ENCODE assay signal across 13 cellular contexts in the genomic region with DNA sequence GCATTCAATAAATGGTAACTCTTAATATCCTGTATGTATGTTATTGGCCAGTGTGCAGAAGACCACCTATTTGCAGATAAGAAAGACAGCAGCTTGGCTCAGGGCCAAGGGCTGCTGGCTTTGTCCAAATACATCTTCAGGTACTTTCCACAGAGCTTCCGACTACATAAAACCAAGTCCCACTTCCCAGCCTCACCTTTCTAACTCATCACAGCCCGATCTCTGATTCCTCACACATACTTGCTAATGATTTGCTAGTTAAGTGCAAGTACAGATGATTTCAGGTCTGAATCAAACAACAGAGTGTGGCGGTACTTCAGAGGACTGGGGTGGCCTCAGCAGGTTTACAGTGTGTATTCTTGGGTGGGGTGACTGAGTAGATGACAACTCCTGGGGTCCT.
A peak's percentile ranks its signal among the peaks of the same experiment; 100 is the strongest.
DNase-seq lines count a peak whose midpoint lies in the region; ATAC-seq, FAIRE-seq and TF ChIP-seq lines count a peak whose summit lies in the region.
"Had no signal": no experiment of that assay in that cellular context is flagged by ENCODE, and none has a peak within 500 bp of the region (broad histone marks: within the 10 kb centered on the region; RNA-seq: fewer than 3 reads in every experiment).

No MANE protein-coding gene starts in this region.

- no peaks in the 10 kb centered on the region for H3K36me3 ChIP-seq in small intestine (ENCODE audit: control insufficient read depth in 2 of 2, insufficient read depth in 2 of 2, low read length in 2 of 2)

- FAIRE-seq in small intestine (lab: Jason Lieb, UNC): no peak
- FAIRE-seq: endometrium had no signal

- H3K4me3 ChIP-seq in epithelial cell of proximal tubule (ENCODE audit: low read depth, low read length) (peak overlapping the region; percentile 17), small intestine (ENCODE audit: low read depth in 1 of 2, low read length in 2 of 2) (no peak overlapping the region)

- peak; percentile 56 for ATAC-seq in GM19025 (IDR thresholded peaks at IDR 0.05; ENCODE audit: low read depth, unreplicated experiment)
- ATAC-seq in sciatic nerve: no peak
- ATAC-seq in HG03565 (IDR thresholded peaks at IDR 0.05; ENCODE audit: unreplicated experiment): no peak
- ATAC-seq: stimulated activated naive CD8-positive, alpha-beta T cell treated with anti-CD3 and anti-CD28 coated beads, Interleukin-15, Interleukin-2, amounts not matched to agents 100 U/mL and 50 U/mL, for 24 hours had no signal

- H3K9me3 ChIP-seq in small intestine (ENCODE audit: control insufficient read depth, low read depth): no peaks in the 10 kb centered on the region

- no peaks in the 10 kb centered on the region for H3K27me3 ChIP-seq in small intestine (ENCODE audit: control insufficient read depth in 2 of 2, insufficient read depth in 2 of 2, low read length in 2 of 2)

- intact Hi-C loops in sciatic nerve (cut with DNase I): no loop called here

- peak overlapping the region; percentile 28 to 66 for H3K27ac ChIP-seq in small intestine (ENCODE audit: low read depth in 1 of 2, low read length in 1 of 2)
- H3K27ac ChIP-seq: WERI-Rb-1 had no signal

- 55 to 73% (median 55%) methylated on average over 3 of the region's 3 CpGs for WGBS in small intestine, 3 donors

- DNase-seq in HT-29 (ENCODE audit: low spot score): peak; percentile 87
- DNase-seq in epithelial cell of proximal tubule (ENCODE audit: low read depth): peak; percentile 65
- no peak for DNase-seq in small intestine
- DNase-seq in effector CD8-positive, alpha-beta T cell (lab: John Stamatoyannopoulos, UW): no peak
- no peak for DNase-seq in sciatic nerve (ENCODE audit: low spot score)
- no peak for DNase-seq in GDM1 (lab: John Stamatoyannopoulos, UW)
- DNase-seq: activated gamma-delta T cell treated with Interleukin-2 at 50 U/mL for 16 hours; DMS153; stimulated activated naive CD8-positive, alpha-beta T cell treated with anti-CD3 and anti-CD28 coated beads, Interleukin-15, Interleukin-2, amounts not matched to agents 100 U/mL and 50 U/mL, for 24 hours; WERI-Rb-1 had no signal

- no peak for TF ChIP-seq CTCF in epithelial cell of proximal tubule (conservative IDR thresholded peaks at IDR 0.05; ENCODE audit: low read depth, low read length)

- peaks cover 10 to 13% of the 10 kb centered on the region in 2 donors for H3K4me1 ChIP-seq in small intestine (ENCODE audit: control insufficient read depth in 2 of 2, insufficient read depth in 1 of 2, low read depth in 1 of 2, low read length in 1 of 2)

Comparison
In these comparisons a context has a peak if more than half of its experiments do, and no peak if none do; other contexts are left out.
1. DNase-seq: peak in HT-29 (single experiment) and epithelial cell of proximal tubule (single experiment); none in small intestine (single experiment), effector CD8-positive, alpha-beta T cell (single experiment), sciatic nerve (single experiment) and GDM1 (single experiment).